Comparison of ENCODE assay signal across 8 cellular contexts in genomic region chr20:18587665-18588553, GRCh38. TPM values are rescaled to one million over a fixed set of nuclear protein-coding genes. Genes with fewer than 3 reads are reported as not detected.
A peak's percentile ranks its signal among the peaks of the same experiment; 100 is the strongest.
DNase-seq lines count a peak whose midpoint lies in the region; ATAC-seq and TF ChIP-seq lines count a peak whose summit lies in the region.

TSS of gene DTD1 (plus strand) at chr20:18588054. CDS start at chr20:18588073, 19 bp downstream.

- peak; percentile 22 to 41 for TF ChIP-seq POLR2A in adrenal gland (IDR thresholded peaks at IDR 0.05)

- H3K36me3 ChIP-seq in adrenal gland (replicated peaks in 1 of 2) = no peaks in the 10 kb centered on the region
- H3K36me3 ChIP-seq in heart right ventricle = no peaks in the 10 kb centered on the region
- no peaks in the 10 kb centered on the region for H3K36me3 ChIP-seq in upper lobe of right lung

- H3K4me1 Mint-ChIP-seq in progenitor cell of endocrine pancreas (ENCODE audit: low read depth) = peaks cover 2% of the 10 kb centered on the region

- 0 to 1% (median 0%) methylated on average over 25 to 88 of the region's 88 CpGs for WGBS in adrenal gland, 4 donors
- WGBS in heart right ventricle, 2 donors = 1% methylated on average over 86 to 88 of the region's 88 CpGs

- peak within 1 kb of the TSS in 4 of 5 donors; percentile 55 to 86 (median 72) for H3K27ac ChIP-seq in adrenal gland
- peak within 1 kb of the TSS; percentile 40 to 88 (median 80) for H3K27ac ChIP-seq in heart right ventricle
- peak within 1 kb of the TSS; percentile 77 for H3K27ac ChIP-seq in upper lobe of right lung

- peak within 1 kb of the TSS; percentile 92 for H3K27ac Mint-ChIP-seq in progenitor cell of endocrine pancreas

- peak within 1 kb of the TSS; percentile 83 for H3K4me3 Mint-ChIP-seq in progenitor cell of endocrine pancreas (ENCODE audit: low read depth)

- H3K4me3 ChIP-seq in adrenal gland (peak within 1 kb of the TSS; percentile 45 to 96 (median 68)), heart right ventricle (peak within 1 kb of the TSS; percentile 44 to 98 (median 78)), upper lobe of right lung (peak within 1 kb of the TSS; percentile 80)

- DNase-seq in GM13976 (ENCODE audit: low spot score) = peak; percentile 95
- DNase-seq in NCI-H1417 treated with DMSO at 0.1 percent for 48 hours (lab: John Stamatoyannopoulos, UW) = peak; percentile 69
- DNase-seq in T-helper 1 cell = peak; percentile 64 to 89 (median 71)
- peak; percentile 94 to 97 (median 95) for DNase-seq in adrenal gland
- DNase-seq in heart right ventricle = peak; percentile 94 to 97
- peak; percentile 90 for DNase-seq in progenitor cell of endocrine pancreas (ENCODE audit: low spot score, unreplicated experiment)
- DNase-seq in upper lobe of right lung = peak; percentile 98

- H3K36me3 Mint-ChIP-seq in progenitor cell of endocrine pancreas (ENCODE audit: insufficient read depth) = no peaks in the 10 kb centered on the region

- H3K4me1 ChIP-seq in adrenal gland (replicated peaks in 1 of 2) (peaks cover 0 to 6% of the 10 kb centered on the region in 2 donors), heart right ventricle (peaks cover 0 to 19% (median 8%) of the 10 kb centered on the region in 9 donors), upper lobe of right lung (peaks cover 12% of the 10 kb centered on the region)

- in situ Hi-C loops in GM13976 (cut with MboI; ENCODE audit: low sequenced_read_pairs, unreplicated experiment) = no loop called here

- no peaks in the 10 kb centered on the region for H3K9me3 Mint-ChIP-seq in progenitor cell of endocrine pancreas (ENCODE audit: low read depth)

- intact Hi-C loops in adrenal gland (cut with DNase I) (no loop called here), heart right ventricle (cut with DNase I) (loop anchor here in 2 of 10 donors (2.0 to 5.0 kb wide), 2 partner anchors 21 to 1074 kb away; partner anchors contain the start of gene SMIM26 (in 1 of the 2)), upper lobe of right lung (cut with DNase I) (no loop called here)

- ATAC-seq in HG02798 (IDR thresholded peaks at IDR 0.05; ENCODE audit: poor library complexity, unreplicated experiment) (peak; percentile 89), heart right ventricle (peak; percentile 96 to 99 (median 98)), upper lobe of right lung (peak; percentile 99)

- H3K9me3 ChIP-seq in adrenal gland (replicated peaks in 1 of 3) (no peaks in the 10 kb centered on the region), heart right ventricle (peaks cover 0 to 5% (median 0%) of the 10 kb centered on the region in 11 donors), upper lobe of right lung (no peaks in the 10 kb centered on the region)

- H3K27me3 ChIP-seq in adrenal gland (no peaks in the 10 kb centered on the region), heart right ventricle (no peaks in the 10 kb centered on the region), upper lobe of right lung (no peaks in the 10 kb centered on the region)

- TF ChIP-seq CTCF in GM13976 (IDR thresholded peaks at IDR 0.05; ENCODE audit: borderline replicate concordance, control extremely low read depth, extremely low read depth, insufficient read depth, missing control alignments) (peak; percentile 75), adrenal gland (IDR thresholded peaks at IDR 0.05) (peak; percentile 26 to 81 (median 58)), heart right ventricle (IDR thresholded peaks at IDR 0.05) (peak; percentile 44 to 86 (median 81)), progenitor cell of endocrine pancreas (IDR thresholded peaks at IDR 0.05; ENCODE audit: unreplicated experiment) (peak; percentile 87), upper lobe of right lung (IDR thresholded peaks at IDR 0.05) (peak; percentile 69)

- H3K27me3 Mint-ChIP-seq in progenitor cell of endocrine pancreas = peaks cover 7% of the 10 kb centered on the region

RNA-seq across cellular contexts. Expression of gene DTD1, which starts in this region (rescaled TPM):
- total RNA-seq in adrenal gland (10 to 100 TPM; 19.0 to 37.0 (median 32.9) TPM), heart right ventricle (10 to 100 TPM; 11.0 to 21.7 (median 14.3) TPM), progenitor cell of endocrine pancreas (26.8 and 28.5 TPM in 2 replicates), upper lobe of right lung (19.9 TPM)
- polyA plus RNA-seq in adrenal gland (10 to 100 TPM in 2 of 3 donors, 1 to 10 TPM in 1; 9.5 to 38.9 (median 13.9) TPM), heart right ventricle (10 to 100 TPM in 1 of 2 donors, 1 to 10 TPM in 1; 5.2 to 31.9 TPM)

Comparison
In these comparisons a context has a peak if more than half of its experiments do, and no peak if none do; other contexts are left out.
1. Peak in every context shown above with its lines: DNase-seq, ATAC-seq, H3K4me3 ChIP-seq and H3K27ac ChIP-seq.